8 cellular contexts compared by ENCODE assay signal in genomic region chr4:674172-675035, GRCh38.
DNase-seq lines count a peak whose midpoint lies in the region; ATAC-seq and TF ChIP-seq lines count a peak whose summit lies in the region.

TSS of gene ATP5ME (minus strand) at chr4:674276. CDS start at chr4:674247, 29 bp downstream.
TSS of gene MYL5 (plus strand) at chr4:674542. CDS start at chr4:678027, 3,485 bp downstream.

- TF ChIP-seq POLR2A in erythroblast (IDR thresholded peaks at IDR 0.05; ENCODE audit: low read length): peak; percentile 86

- peak; percentile 100 for DNase-seq in DMS53 (lab: John Stamatoyannopoulos, UW)
- DNase-seq in OCI-M2 (lab: John Stamatoyannopoulos, UW; ENCODE audit: unreplicated experiment): peak; percentile 31
- DNase-seq in activated T-cell treated with anti-CD3 and anti-CD28 coated beads for 48 hours (ENCODE audit: low read depth): peak; percentile 98
- peak; percentile 97 to 98 for DNase-seq in erythroblast (lab: John Stamatoyannopoulos, UW)
- DNase-seq in stimulated activated CD8-positive, alpha-beta memory T cell treated with anti-CD3 and anti-CD28 coated beads, Interleukin-4, amount 100 ng/mL, for 48 hours: peak; percentile 98

- H3K9me3 ChIP-seq in mucosa of rectum (ENCODE audit: control insufficient read depth in 2 of 2, low read length in 2 of 2): no peaks in the 10 kb centered on the region

- H3K4me1 ChIP-seq in mucosa of rectum (ENCODE audit: control insufficient read depth in 2 of 2, insufficient read depth in 2 of 2, low read length in 2 of 2): peaks cover 27 to 34% of the 10 kb centered on the region in 2 donors

- peak within 1 kb of the TSS; percentile 83 to 89 for H3K4me3 ChIP-seq in mucosa of rectum (ENCODE audit: low read length in 2 of 2)

- peak within 1 kb of the TSS; percentile 89 to 94 for H3K27ac ChIP-seq in mucosa of rectum (ENCODE audit: low read depth in 2 of 2, low read length in 2 of 2)

- no peak for TF ChIP-seq EP300 in Ishikawa (IDR thresholded peaks at IDR 0.05; ENCODE audit: borderline replicate concordance)

- TF ChIP-seq RAD21 in Ishikawa (IDR thresholded peaks at IDR 0.05; ENCODE audit: low read depth): peak; percentile 54; the same call in 1 of the 2 replicates

- peak; percentile 73 for ATAC-seq in GM21576 (IDR thresholded peaks at IDR 0.05; ENCODE audit: unreplicated experiment)

- no peaks in the 10 kb centered on the region for H3K27me3 ChIP-seq in mucosa of rectum (ENCODE audit: control insufficient read depth in 2 of 2, insufficient read depth in 2 of 2, low read length in 2 of 2)

- peak within 1 kb of the TSS; percentile 94 for H3K9ac ChIP-seq in mucosa of rectum (ENCODE audit: low read depth in 1 of 2, low read length in 2 of 2)

- H3K36me3 ChIP-seq in mucosa of rectum (ENCODE audit: control insufficient read depth in 2 of 2, insufficient read depth in 2 of 2, low read length in 2 of 2): peaks cover 16 to 18% of the 10 kb centered on the region in 2 donors

TF ChIP-seq in Ishikawa, 13 proteins besides CTCF, POLR2A, EP300 and RAD21:
- TF ChIP-seq CEBPB (IDR thresholded peaks at IDR 0.05) (no peak), USF1 (IDR thresholded peaks at IDR 0.05) (peak; percentile 89), NFIC (IDR thresholded peaks at IDR 0.05) (no peak), CREB1 (IDR thresholded peaks at IDR 0.05; ENCODE audit: low read depth) (peak; percentile 59; the same call in 1 of the 2 replicates), MAX (IDR thresholded peaks at IDR 0.05) (peak; percentile 67), EGR1 (IDR thresholded peaks at IDR 0.05) (peak; percentile 90), YY1 (IDR thresholded peaks at IDR 0.05; ENCODE audit: low read depth) (peak; percentile 94), TAF1 (IDR thresholded peaks at IDR 0.05; ENCODE audit: low read depth) (peak; percentile 76), ZBTB7A (IDR thresholded peaks at IDR 0.05; ENCODE audit: low read depth) (peak; percentile 98), REST (IDR thresholded peaks at IDR 0.05; ENCODE audit: low read depth) (no peak)

Comparison
In these comparisons a context has a peak if more than half of its experiments do, and no peak if none do; other contexts are left out.
1. Peak in every context shown above with its lines: DNase-seq, ATAC-seq, H3K4me3 ChIP-seq and H3K27ac ChIP-seq.
2. DNase-seq: peak in every context shown above with its lines; median percentile 100 in DMS53; 98 in activated T-cell treated with anti-CD3 and anti-CD28 coated beads for 48 hours; 98 in stimulated activated CD8-positive, alpha-beta memory T cell treated with anti-CD3 and anti-CD28 coated beads, Interleukin-4, amount 100 ng/mL, for 48 hours; 98 in erythroblast; 31 in OCI-M2.